Comparison of ENCODE assay signal across 29 cellular contexts in the genomic region with DNA sequence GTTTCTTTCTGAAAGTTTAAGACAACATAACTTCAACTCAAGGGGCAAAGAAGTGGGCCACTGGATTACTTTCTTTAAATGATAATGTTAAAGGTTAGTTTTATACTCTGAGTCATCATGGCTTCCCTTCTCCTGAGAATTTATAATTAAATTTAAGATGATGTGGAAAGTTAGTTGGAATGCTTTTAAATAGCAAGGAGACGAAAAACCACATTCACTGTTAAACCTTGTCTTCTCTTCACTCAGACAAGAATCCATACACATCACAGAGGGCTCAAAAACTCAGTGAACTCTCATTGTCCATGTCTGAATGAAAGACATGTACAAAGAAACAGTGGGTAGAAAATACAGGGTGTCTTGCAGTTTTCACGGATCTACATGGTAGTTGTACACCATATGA.
DNase-seq lines count a peak whose midpoint lies in the region; ATAC-seq, FAIRE-seq and TF ChIP-seq lines count a peak whose summit lies in the region.
"Had no signal": no experiment of that assay in that cellular context is flagged by ENCODE, and none has a peak within 500 bp of the region (broad histone marks: within the 10 kb centered on the region; RNA-seq: fewer than 3 reads in every experiment).

No MANE protein-coding gene starts in this region.

- TF ChIP-seq CTCF in choroid plexus epithelial cell (conservative IDR thresholded peaks at IDR 0.05; ENCODE audit: low read depth, low read length) (no peak), osteocyte (IDR thresholded peaks at IDR 0.05) (no peak), BE2C (IDR thresholded peaks at IDR 0.05; ENCODE audit: low read depth, low read length) (no peak), pancreas (IDR thresholded peaks at IDR 0.05) (no peak)

- H3K4me1 ChIP-seq in BE2C (no peaks in the 10 kb centered on the region), pancreas (no peaks in the 10 kb centered on the region)
- H3K4me1 ChIP-seq in naive thymus-derived CD4-positive, alpha-beta T cell (ENCODE audit: control insufficient read depth in 2 of 2, insufficient read depth in 2 of 2, low read length in 2 of 2) = no peaks in the 10 kb centered on the region
- H3K4me1 ChIP-seq: lower lobe of right lung had no signal

- POLR2A ChIA-PET in naive thymus-derived CD4-positive, alpha-beta T cell (lab: Charles Lee) = no interaction called here

- peaks cover 25% of the 10 kb centered on the region for H3K36me3 Mint-ChIP-seq in osteocyte (ENCODE audit: unreplicated experiment)
- H3K36me3 Mint-ChIP-seq in naive thymus-derived CD4-positive, alpha-beta T cell = no peaks in the 10 kb centered on the region
- H3K36me3 Mint-ChIP-seq: activated naive CD4-positive, alpha-beta T cell treated with anti-CD3 and anti-CD28 coated beads, Interleukin-2, amount 10 ng/mL, durations not matched to agents 7 days and 5 days; CD14-positive monocyte had no signal

- CTCF ChIA-PET in naive thymus-derived CD4-positive, alpha-beta T cell (lab: Charles Lee) = no interaction called here

- peaks cover 79% of the 10 kb centered on the region for H3K4me1 Mint-ChIP-seq in osteocyte (ENCODE audit: unreplicated experiment)
- no peaks in the 10 kb centered on the region for H3K4me1 Mint-ChIP-seq in naive thymus-derived CD4-positive, alpha-beta T cell
- H3K4me1 Mint-ChIP-seq: activated naive CD4-positive, alpha-beta T cell treated with anti-CD3 and anti-CD28 coated beads, Interleukin-2, amount 10 ng/mL, durations not matched to agents 7 days and 5 days; CD14-positive monocyte had no signal

- 81 to 88% methylated on average over 2 of the region's 2 CpGs for WGBS in pancreas, 2 donors

- intact Hi-C loops in naive thymus-derived CD4-positive, alpha-beta T cell (cut with micrococcal nuclease) = no loop called here
- intact Hi-C loops in pancreas (cut with DNase I) = no loop called here

- FAIRE-seq in RCC 7860 (lab: Jason Lieb, UNC) (peak; percentile 11), pancreas (lab: Jason Lieb, UNC) (no peak)
- FAIRE-seq: D721Med, GM18507 had no signal

- peak overlapping the region; percentile 77 for H3K27ac Mint-ChIP-seq in osteocyte (ENCODE audit: unreplicated experiment)
- no peak overlapping the region for H3K27ac Mint-ChIP-seq in naive thymus-derived CD4-positive, alpha-beta T cell
- H3K27ac Mint-ChIP-seq: activated naive CD4-positive, alpha-beta T cell treated with anti-CD3 and anti-CD28 coated beads, Interleukin-2, amount 10 ng/mL, durations not matched to agents 7 days and 5 days; activated T-cell treated with anti-CD3 and anti-CD28 coated beads, Interleukin-2, amount 50 U/mL, for 72 hours; CD14-positive monocyte; stimulated activated naive CD8-positive, alpha-beta T cell treated with anti-CD3 and anti-CD28 coated beads, Interleukin-15, amount 100 ng/mL, for 72 hours had no signal

- H3K27ac ChIP-seq in naive thymus-derived CD4-positive, alpha-beta T cell (ENCODE audit: low read depth, low read length) = no peak overlapping the region
- no peak overlapping the region for H3K27ac ChIP-seq in pancreas
- H3K27ac ChIP-seq: gastroesophageal sphincter, lower lobe of right lung had no signal

- H3K27me3 ChIP-seq in BE2C (no peaks in the 10 kb centered on the region), pancreas (no peaks in the 10 kb centered on the region)
- no peaks in the 10 kb centered on the region for H3K27me3 ChIP-seq in naive thymus-derived CD4-positive, alpha-beta T cell (ENCODE audit: control insufficient read depth in 2 of 2, insufficient read depth in 2 of 2, low read length in 2 of 2)
- H3K27me3 ChIP-seq: gastroesophageal sphincter had no signal

- H3K9me3 ChIP-seq in BE2C = no peaks in the 10 kb centered on the region
- no peaks in the 10 kb centered on the region for H3K9me3 ChIP-seq in naive thymus-derived CD4-positive, alpha-beta T cell (ENCODE audit: control insufficient read depth in 2 of 3, low read length in 3 of 3)
- no peaks in the 10 kb centered on the region for H3K9me3 ChIP-seq in pancreas
- H3K9me3 ChIP-seq: gastroesophageal sphincter, lower lobe of right lung had no signal

- H3K36me3 ChIP-seq in BE2C (no peaks in the 10 kb centered on the region), pancreas (no peaks in the 10 kb centered on the region)
- no peaks in the 10 kb centered on the region for H3K36me3 ChIP-seq in naive thymus-derived CD4-positive, alpha-beta T cell (ENCODE audit: control insufficient read depth in 2 of 3, insufficient read depth in 3 of 3, low read length in 3 of 3)
- H3K36me3 ChIP-seq: lower lobe of right lung had no signal

- no peak for ATAC-seq in HG02970 (IDR thresholded peaks at IDR 0.05; ENCODE audit: low FRiP score, unreplicated experiment)
- ATAC-seq in naive thymus-derived CD4-positive, alpha-beta T cell = no peak
- no peak for ATAC-seq in pancreas
- ATAC-seq: activated T-cell treated with anti-CD3 and anti-CD28 coated beads, Interleukin-2, amount 50 U/mL, for 72 hours; gastroesophageal sphincter; lower lobe of right lung; stimulated activated naive CD8-positive, alpha-beta T cell treated with anti-CD3 and anti-CD28 coated beads, Interleukin-15, amount 100 ng/mL, for 72 hours had no signal

- no peak overlapping the region for H3K4me3 ChIP-seq in choroid plexus epithelial cell (ENCODE audit: low read depth, low read length)
- H3K4me3 ChIP-seq in BE2C (ENCODE audit: low read depth, low read length) = no peak overlapping the region
- H3K4me3 ChIP-seq in naive thymus-derived CD4-positive, alpha-beta T cell (ENCODE audit: low read length) = no peak overlapping the region
- no peak overlapping the region for H3K4me3 ChIP-seq in pancreas
- H3K4me3 ChIP-seq: gastroesophageal sphincter, lower lobe of right lung had no signal

- DNase-seq in COLO829 (ENCODE audit: low spot score) (peak; percentile 6), RCC 7860 (ENCODE audit: low spot score) (no peak), choroid plexus epithelial cell (ENCODE audit: low read depth) (peak; percentile 33), osteocyte (ENCODE audit: extremely low spot score, unreplicated experiment) (no peak), BE2C (no peak), pancreas (no peak)
- DNase-seq in naive thymus-derived CD4-positive, alpha-beta T cell = no peak
- DNase-seq: activated CD4-positive, alpha-beta T cell treated with anti-CD3 and anti-CD28 coated beads for 48 hours; activated naive CD4-positive, alpha-beta T cell treated with anti-CD3 and anti-CD28 coated beads, Interleukin-2, amount 10 ng/mL, durations not matched to agents 7 days and 5 days; activated T-cell treated with anti-CD3 and anti-CD28 coated beads, Interleukin-2, amount 50 U/mL, for 72 hours; aorta; cerebellar nuclear complex; effector CD8-positive, alpha-beta T cell; erythroblast; Kasumi-1; lower lobe of right lung; NCI-H187; NCI-H82; occipital lobe; retina; SHP77 treated with DMSO at 0.1 percent for 48 hours; stimulated activated CD4-positive, alpha-beta T cell treated with anti-CD3 and anti-CD28 coated beads, Interleukin-12 subunit alpha, Interleukin-12 subunit beta, amount 100 ng/mL, for 4 hours; stimulated activated naive CD8-positive, alpha-beta T cell treated with anti-CD3 and anti-CD28 coated beads, Interleukin-15, amount 100 ng/mL, for 72 hours; trophoblast cell had no signal

- no peak overlapping the region for H3K4me3 Mint-ChIP-seq in osteocyte (ENCODE audit: unreplicated experiment)
- no peak overlapping the region for H3K4me3 Mint-ChIP-seq in naive thymus-derived CD4-positive, alpha-beta T cell
- H3K4me3 Mint-ChIP-seq: activated naive CD4-positive, alpha-beta T cell treated with anti-CD3 and anti-CD28 coated beads, Interleukin-2, amount 10 ng/mL, durations not matched to agents 7 days and 5 days; activated T-cell treated with anti-CD3 and anti-CD28 coated beads, Interleukin-2, amount 50 U/mL, for 72 hours; CD14-positive monocyte; stimulated activated naive CD8-positive, alpha-beta T cell treated with anti-CD3 and anti-CD28 coated beads, Interleukin-15, amount 100 ng/mL, for 72 hours had no signal

- no peaks in the 10 kb centered on the region for H3K27me3 Mint-ChIP-seq in osteocyte (ENCODE audit: unreplicated experiment)
- H3K27me3 Mint-ChIP-seq in naive thymus-derived CD4-positive, alpha-beta T cell = peaks cover 0 to 2% (median 0%) of the 10 kb centered on the region in 5 donors
- H3K27me3 Mint-ChIP-seq: activated naive CD4-positive, alpha-beta T cell treated with anti-CD3 and anti-CD28 coated beads, Interleukin-2, amount 10 ng/mL, durations not matched to agents 7 days and 5 days had no signal

- H3K9me3 Mint-ChIP-seq in osteocyte (ENCODE audit: unreplicated experiment) = no peaks in the 10 kb centered on the region
- H3K9me3 Mint-ChIP-seq in naive thymus-derived CD4-positive, alpha-beta T cell = no peaks in the 10 kb centered on the region
- H3K9me3 Mint-ChIP-seq: activated naive CD4-positive, alpha-beta T cell treated with anti-CD3 and anti-CD28 coated beads, Interleukin-2, amount 10 ng/mL, durations not matched to agents 7 days and 5 days; activated T-cell treated with anti-CD3 and anti-CD28 coated beads, Interleukin-2, amount 50 U/mL, for 72 hours; CD14-positive monocyte; stimulated activated naive CD8-positive, alpha-beta T cell treated with anti-CD3 and anti-CD28 coated beads, Interleukin-15, amount 100 ng/mL, for 72 hours had no signal

Comparison
In these comparisons a context has a peak if more than half of its experiments do, and no peak if none do; other contexts are left out.
1. DNase-seq: peak in COLO829 (single experiment) and choroid plexus epithelial cell (single experiment); none in RCC 7860 (single experiment), osteocyte (single experiment), BE2C (single experiment), naive thymus-derived CD4-positive, alpha-beta T cell (0 of 9) and pancreas (0 of 6).